Comparison of ENCODE assay signal across 24 cellular contexts in genomic region chr17:11780621-11781020, GRCh38.
"Had no signal": no experiment of that assay in that cellular context is flagged by ENCODE, and none has a peak within 500 bp of the region (broad histone marks: within the 10 kb centered on the region; RNA-seq: fewer than 3 reads in every experiment).

No MANE protein-coding gene starts in this region.

- H3K36me3 ChIP-seq: adrenal gland, breast epithelium had no signal

- H3K4me1 ChIP-seq: adrenal gland, breast epithelium had no signal

- H3K27me3 ChIP-seq: adrenal gland, breast epithelium had no signal

- H3K9me3 ChIP-seq: adrenal gland, breast epithelium had no signal

- ATAC-seq: activated T-helper 17 cell treated with anti-CD3 and anti-CD28 coated beads, Interleukin-2, amount 50 U/mL, for 72 hours; Right ventricle myocardium inferior had no signal

- H3K27ac ChIP-seq: adrenal gland, breast epithelium, SK-N-MC, VCaP had no signal

- H3K4me3 ChIP-seq: adrenal gland, breast epithelium, SK-N-MC had no signal

- DNase-seq: activated CD4-positive, alpha-beta memory T cell treated with anti-CD3 and anti-CD28 coated beads for 36 hours; activated CD4-positive, alpha-beta T cell treated with anti-CD3 and anti-CD28 coated beads, Interleukin-2, amount 10 ng/mL, durations not matched to agents 7 days and 5 days; activated CD4-positive, CD25-positive, alpha-beta regulatory T cell; activated CD8-positive, alpha-beta memory T cell treated with anti-CD3 and anti-CD28 coated beads for 24 hours; activated gamma-delta T cell treated with Interleukin-2 at 50 U/mL for 16 hours; activated naive CD4-positive, alpha-beta T cell treated with anti-CD3 and anti-CD28 coated beads, Interleukin-2, amount 10 ng/mL, durations not matched to agents 7 days and 5 days; activated naive CD8-positive, alpha-beta T cell treated with anti-CD3 and anti-CD28 coated beads for 36 hours; activated T-cell treated with anti-CD3 and anti-CD28 coated beads, Interleukin-2, amount 50 U/mL, for 48 hours; adrenal gland; aorta; caudate nucleus; Kasumi-1; MV-4-11; NCI-H1092 treated with DMSO at 0.1 percent for 48 hours; NCI-H1417 treated with DMSO at 0.1 percent for 48 hours; NCI-H1694 treated with DMSO at 0.1 percent for 48 hours; NCI-H2029 treated with DMSO at 0.1 percent for 48 hours; NCI-H510A treated with DMSO at 0.1 percent for 48 hours; T-helper 1 cell had no signal
